In genomic region chr7:149855368-149856305, GRCh38 we compare ENCODE assay signal across 8 cellular contexts. TPM values are rescaled to one million over a fixed set of nuclear protein-coding genes. Genes with fewer than 3 reads are reported as not detected.
DNase-seq lines count a peak whose midpoint lies in the region; ATAC-seq and FAIRE-seq lines count a peak whose summit lies in the region.

No MANE protein-coding gene starts in this region.

- H3K36me3 ChIP-seq in CD4-positive, CD25-positive, alpha-beta regulatory T cell (ENCODE audit: control insufficient read depth, insufficient read depth, low read length) = peaks cover 24% of the 10 kb centered on the region
- no peaks in the 10 kb centered on the region for H3K36me3 ChIP-seq in aorta (ENCODE audit: control insufficient read depth in 1 of 2, insufficient read depth in 2 of 2, low read length in 1 of 2)

- H3K4me1 ChIP-seq in CD4-positive, CD25-positive, alpha-beta regulatory T cell (ENCODE audit: control insufficient read depth, insufficient read depth, low read length, poor library complexity, severe bottlenecking) = peaks cover 28% of the 10 kb centered on the region
- no peaks in the 10 kb centered on the region for H3K4me1 ChIP-seq in aorta (ENCODE audit: control insufficient read depth in 1 of 2, insufficient read depth in 2 of 2, low read length in 2 of 2)

- H3K9me3 ChIP-seq in CD4-positive, CD25-positive, alpha-beta regulatory T cell (ENCODE audit: control insufficient read depth in 2 of 2, low read length in 2 of 2) = no peaks in the 10 kb centered on the region
- H3K9me3 ChIP-seq in aorta (ENCODE audit: control insufficient read depth, low read length) = no peaks in the 10 kb centered on the region

- no peak for DNase-seq in CD4-positive, CD25-positive, alpha-beta regulatory T cell
- DNase-seq in HTR-8/SVneo (ENCODE audit: insufficient read length, low spot score) (peak; percentile 66), kidney tubule cell (ENCODE audit: low spot score) (peak; percentile 65), aorta (no peak)
- DNase-seq in activated naive CD8-positive, alpha-beta T cell treated with anti-CD3 and anti-CD28 coated beads, Interleukin-2, amount 50 U/mL, for 24 hours = no peak

- H3K36me3 Mint-ChIP-seq in CD4-positive, CD25-positive, alpha-beta regulatory T cell = peaks cover 34% of the 10 kb centered on the region
- H3K36me3 Mint-ChIP-seq in activated naive CD8-positive, alpha-beta T cell treated with anti-CD3 and anti-CD28 coated beads, Interleukin-2, amount 50 U/mL, for 24 hours (ENCODE audit: low read depth) = peaks cover 11% of the 10 kb centered on the region

- H3K9me3 Mint-ChIP-seq in CD4-positive, CD25-positive, alpha-beta regulatory T cell = no peaks in the 10 kb centered on the region
- no peaks in the 10 kb centered on the region for H3K9me3 Mint-ChIP-seq in activated naive CD8-positive, alpha-beta T cell treated with anti-CD3 and anti-CD28 coated beads, Interleukin-2, amount 50 U/mL, for 24 hours

- intact Hi-C loops in aorta (cut with DNase I) = no loop called here

- H3K27me3 Mint-ChIP-seq in CD4-positive, CD25-positive, alpha-beta regulatory T cell = no peaks in the 10 kb centered on the region
- no peaks in the 10 kb centered on the region for H3K27me3 Mint-ChIP-seq in activated naive CD8-positive, alpha-beta T cell treated with anti-CD3 and anti-CD28 coated beads, Interleukin-2, amount 50 U/mL, for 24 hours

- no peaks in the 10 kb centered on the region for H3K27me3 ChIP-seq in CD4-positive, CD25-positive, alpha-beta regulatory T cell (ENCODE audit: control insufficient read depth, insufficient read depth, low read length)
- no peaks in the 10 kb centered on the region for H3K27me3 ChIP-seq in aorta (ENCODE audit: control insufficient read depth in 1 of 2, insufficient read depth in 2 of 2, low read length in 1 of 2)

- no peak overlapping the region for H3K4me3 ChIP-seq in CD4-positive, CD25-positive, alpha-beta regulatory T cell (ENCODE audit: low read depth, low read length)
- no peak overlapping the region for H3K4me3 ChIP-seq in aorta (ENCODE audit: low read length in 2 of 2)

- H3K27ac ChIP-seq in CD4-positive, CD25-positive, alpha-beta regulatory T cell (ENCODE audit: insufficient read depth, low read length, poor library complexity, severe bottlenecking) = no peak overlapping the region
- H3K27ac ChIP-seq in aorta (ENCODE audit: low read depth in 1 of 2, low read length in 2 of 2) = no peak overlapping the region

- no peak for ATAC-seq in CD4-positive, CD25-positive, alpha-beta regulatory T cell (ENCODE audit: low read depth in 2 of 2)
- peak; percentile 20 for ATAC-seq in activated naive CD8-positive, alpha-beta T cell treated with anti-CD3 and anti-CD28 coated beads, Interleukin-2, amount 50 U/mL, for 24 hours
- no peak for ATAC-seq in GM21367 (IDR thresholded peaks at IDR 0.05; ENCODE audit: unreplicated experiment)
- no peak for ATAC-seq in HG03025 (IDR thresholded peaks at IDR 0.05; ENCODE audit: low FRiP score, unreplicated experiment)
- ATAC-seq in aorta (ENCODE audit: low FRiP score) = no peak
- ATAC-seq in HG03175 (IDR thresholded peaks at IDR 0.05; ENCODE audit: unreplicated experiment) = no peak

- WGBS in aorta, 2 donors = 83 to 84% methylated on average over 16 of the region's 16 CpGs

- no peak for FAIRE-seq in HTR-8/SVneo (lab: Jason Lieb, UNC)

- peaks cover 13 to 42% (median 24%) of the 10 kb centered on the region in 4 donors for H3K4me1 Mint-ChIP-seq in CD4-positive, CD25-positive, alpha-beta regulatory T cell
- peaks cover 39% of the 10 kb centered on the region for H3K4me1 Mint-ChIP-seq in activated naive CD8-positive, alpha-beta T cell treated with anti-CD3 and anti-CD28 coated beads, Interleukin-2, amount 50 U/mL, for 24 hours

- peak overlapping the region; percentile 67 to 89 (median 71) for H3K27ac Mint-ChIP-seq in CD4-positive, CD25-positive, alpha-beta regulatory T cell
- H3K27ac Mint-ChIP-seq in activated naive CD8-positive, alpha-beta T cell treated with anti-CD3 and anti-CD28 coated beads, Interleukin-2, amount 50 U/mL, for 24 hours = peak overlapping the region; percentile 87

- peak overlapping the region in 1 of 4 donors; percentile 19 for H3K4me3 Mint-ChIP-seq in CD4-positive, CD25-positive, alpha-beta regulatory T cell
- no peak overlapping the region for H3K4me3 Mint-ChIP-seq in activated naive CD8-positive, alpha-beta T cell treated with anti-CD3 and anti-CD28 coated beads, Interleukin-2, amount 50 U/mL, for 24 hours

RNA-seq across cellular contexts. Expression of gene ZNF862, which starts 17.5 kb away (rescaled TPM):
- total RNA-seq in CD4-positive, CD25-positive, alpha-beta regulatory T cell = 32.8 TPM
- polyA plus RNA-seq in CD4-positive, CD25-positive, alpha-beta regulatory T cell = 1 to 10 TPM; 5.3 to 7.6 (median 6.6) TPM
- total RNA-seq in aorta = 10 to 100 TPM; 15.8 to 30.1 TPM
- polyA plus RNA-seq in aorta = 1 to 10 TPM; 2.9 to 8.0 TPM

RNA-seq across cellular contexts. Expression of gene ATP6V0E2, which starts 18.1 kb away (rescaled TPM):
- total RNA-seq in CD4-positive, CD25-positive, alpha-beta regulatory T cell = 45.9 TPM
- 100 to 1,000 TPM; 150 to 183 (median 164) TPM for polyA plus RNA-seq in CD4-positive, CD25-positive, alpha-beta regulatory T cell
- total RNA-seq in aorta = 10 to 100 TPM; 12.2 to 19.9 TPM
- polyA plus RNA-seq in aorta = 10 to 100 TPM; 16.0 to 24.3 TPM

Comparison
In these comparisons a context has a peak if more than half of its experiments do, and no peak if none do; other contexts are left out.
1. DNase-seq: peak in HTR-8/SVneo (single experiment) and kidney tubule cell (single experiment); none in CD4-positive, CD25-positive, alpha-beta regulatory T cell (0 of 3), activated naive CD8-positive, alpha-beta T cell treated with anti-CD3 and anti-CD28 coated beads, Interleukin-2, amount 50 U/mL, for 24 hours (single experiment) and aorta (0 of 2).